ENCODE assay signal across 7 cellular contexts in genomic region chr19:2270157-2270571, GRCh38. TPM values are rescaled to one million over a fixed set of nuclear protein-coding genes. Genes with fewer than 3 reads are reported as not detected.
A peak's percentile ranks its signal among the peaks of the same experiment; 100 is the strongest.
DNase-seq lines count a peak whose midpoint lies in the region; ATAC-seq and TF ChIP-seq lines count a peak whose summit lies in the region.

No MANE protein-coding gene starts in this region.

- H3K4me1 ChIP-seq in trophoblast cell (ENCODE audit: control insufficient read depth in 1 of 2, insufficient read depth in 2 of 2, low read length in 2 of 2) = peaks cover 12 to 14% of the 10 kb centered on the region in 2 experiments

- peak; percentile 72 for DNase-seq in activated CD8-positive, alpha-beta memory T cell treated with anti-CD3 and anti-CD28 coated beads, Interleukin-2, amount 50 U/mL, for 48 hours
- DNase-seq in foreskin fibroblast (peak in 1 of 2 donors; percentile 66), trophoblast cell (peak in 1 of 2 donors; percentile 29), AG08396 (ENCODE audit: low spot score) (no peak), NCI-H1417 treated with DMSO at 0.1 percent for 48 hours (lab: John Stamatoyannopoulos, UW) (no peak)

- peak overlapping the region; percentile 68 for H3K4me2 ChIP-seq in trophoblast cell (ENCODE audit: low read length)

- peak overlapping the region; percentile 91 for H3K27ac ChIP-seq in trophoblast cell (ENCODE audit: low read depth, low read length)

- H3K79me2 ChIP-seq in trophoblast cell (ENCODE audit: control insufficient read depth, insufficient read depth, low read length, poor library complexity) = peaks cover 27% of the 10 kb centered on the region

- no peak for ATAC-seq in HG02938 (IDR thresholded peaks at IDR 0.05; ENCODE audit: unreplicated experiment)

- H2BK120ac ChIP-seq in trophoblast cell (ENCODE audit: insufficient read depth, low read length, poor library complexity) = peak overlapping the region; percentile 87

- no peak for TF ChIP-seq CTCF in foreskin fibroblast (IDR thresholded peaks at IDR 0.05; ENCODE audit: low read depth, low read length)

- no peak overlapping the region for H2BK12ac ChIP-seq in trophoblast cell (ENCODE audit: low read length)

- peak overlapping the region; percentile 51 for H4K12ac ChIP-seq in trophoblast cell (ENCODE audit: low read depth, low read length)

- TF ChIP-seq EP300 in Ishikawa (IDR thresholded peaks at IDR 0.05; ENCODE audit: borderline replicate concordance) = no peak

- peak overlapping the region; percentile 45 for H4K8ac ChIP-seq in trophoblast cell (ENCODE audit: low read depth, low read length)

- no CpG with 5 or more reads among the region's 51 CpGs for WGBS in trophoblast cell (ENCODE audit: extremely low coverage, insufficient coverage, insufficient read length)

- H4K91ac ChIP-seq in trophoblast cell (ENCODE audit: low read depth, low read length) = peak overlapping the region; percentile 88

- peak overlapping the region; percentile 100 for H3K4ac ChIP-seq in trophoblast cell (ENCODE audit: low read depth, low read length)

- no peak for TF ChIP-seq RAD21 in Ishikawa (IDR thresholded peaks at IDR 0.05; ENCODE audit: low read depth)

- H2AK5ac ChIP-seq in trophoblast cell (ENCODE audit: low read length) = peak overlapping the region; percentile 97

- peak overlapping the region; percentile 87 for H2BK5ac ChIP-seq in trophoblast cell (ENCODE audit: low read depth, low read length, poor library complexity)

- H3K36me3 ChIP-seq in trophoblast cell (ENCODE audit: control insufficient read depth in 1 of 2, insufficient read depth in 2 of 2, low read length in 2 of 2) = peaks cover 24 to 28% of the 10 kb centered on the region in 2 experiments

- H3K14ac ChIP-seq in trophoblast cell (ENCODE audit: low read length) = peak overlapping the region; percentile 97

- no peak overlapping the region for H3K23ac ChIP-seq in trophoblast cell (ENCODE audit: low read length)

- H2AFZ ChIP-seq in trophoblast cell (ENCODE audit: insufficient read depth, low read length, poor library complexity) = peak overlapping the region; percentile 40

- peak overlapping the region; percentile 85 for H3K9ac ChIP-seq in trophoblast cell (ENCODE audit: low read length)

- H3K79me1 ChIP-seq in trophoblast cell (ENCODE audit: low read length) = peaks cover 20% of the 10 kb centered on the region

- H3K9me3 ChIP-seq in trophoblast cell (ENCODE audit: insufficient read depth, low read depth, low read length) = no peaks in the 10 kb centered on the region

- H3K4me3 ChIP-seq in foreskin fibroblast (ENCODE audit: low read depth in 1 of 2, low read length in 2 of 2) = peak overlapping the region; percentile 96 to 99
- peak overlapping the region; percentile 99 for H3K4me3 ChIP-seq in trophoblast cell (ENCODE audit: low read depth, low read length)

- no peaks in the 10 kb centered on the region for H3K27me3 ChIP-seq in trophoblast cell (ENCODE audit: insufficient read depth, low read length)

- peak overlapping the region; percentile 82 for H3K18ac ChIP-seq in trophoblast cell (ENCODE audit: low read length)

TF ChIP-seq in Ishikawa, 13 proteins besides CTCF, POLR2A, EP300 and RAD21:
- TF ChIP-seq CREB1 (IDR thresholded peaks at IDR 0.05; ENCODE audit: low read depth) (no peak), ZBTB7A (IDR thresholded peaks at IDR 0.05; ENCODE audit: low read depth) (peak; percentile 33; the same call in 1 of the 2 replicates), MAX (IDR thresholded peaks at IDR 0.05) (no peak), EGR1 (IDR thresholded peaks at IDR 0.05) (no peak)

RNA-seq across cellular contexts. Expression of gene PEAK3, which starts 11.8 kb away (rescaled TPM):
- polyA plus RNA-seq in trophoblast cell (2013) = 0.03 TPM in 2 replicates

RNA-seq across cellular contexts. Expression of gene JSRP1, which starts 13.9 kb away (rescaled TPM):
- 0.10 and 0.12 TPM in 2 replicates for polyA plus RNA-seq in trophoblast cell (2013)

RNA-seq across cellular contexts. Expression of gene AMH, which starts 21.0 kb away (rescaled TPM):
- polyA plus RNA-seq in trophoblast cell (2013) = 2.4 and 2.8 TPM in 2 replicates

RNA-seq across cellular contexts. Expression of gene SF3A2, which starts 33.5 kb away (rescaled TPM):
- polyA plus RNA-seq in trophoblast cell (2013) = 90.1 and 94.1 TPM in 2 replicates

RNA-seq across cellular contexts. Expression of gene PLEKHJ1, which starts 34.0 kb away (rescaled TPM):
- polyA plus RNA-seq in trophoblast cell (2013) = 71.1 and 72.2 TPM in 2 replicates
